Comparison of ENCODE assay signal across 1 cellular context in genomic region chr15:65792988-65793812, GRCh38.
TF ChIP-seq lines count a peak whose summit lies in the region.

No MANE protein-coding gene starts in this region.

TF ChIP-seq in WTC11, 78 proteins besides CTCF, POLR2A, EP300 and RAD21 (continued from another document):
- TF ChIP-seq, protein P1, sequence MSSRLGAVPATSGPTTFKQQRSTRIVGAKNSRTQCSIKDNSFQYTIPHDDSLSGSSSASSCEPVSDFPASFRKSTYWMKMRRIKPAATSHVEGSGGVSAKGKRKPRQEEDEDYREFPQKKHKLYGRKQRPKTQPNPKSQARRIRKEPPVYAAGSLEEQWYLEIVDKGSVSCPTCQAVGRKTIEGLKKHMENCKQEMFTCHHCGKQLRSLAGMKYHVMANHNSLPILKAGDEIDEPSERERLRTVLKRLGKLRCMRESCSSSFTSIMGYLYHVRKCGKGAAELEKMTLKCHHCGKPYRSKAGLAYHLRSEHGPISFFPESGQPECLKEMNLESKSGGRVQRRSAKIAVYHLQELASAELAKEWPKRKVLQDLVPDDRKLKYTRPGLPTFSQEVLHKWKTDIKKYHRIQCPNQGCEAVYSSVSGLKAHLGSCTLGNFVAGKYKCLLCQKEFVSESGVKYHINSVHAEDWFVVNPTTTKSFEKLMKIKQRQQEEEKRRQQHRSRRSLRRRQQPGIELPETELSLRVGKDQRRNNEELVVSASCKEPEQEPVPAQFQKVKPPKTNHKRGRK (CRISPR knock-in tag; IDR thresholded peaks at IDR 0.05; ENCODE audit: borderline replicate concordance) = no peak
- TF ChIP-seq HMGXB4 (CRISPR knock-in tag; IDR thresholded peaks at IDR 0.05) = no peak
